In the genomic region with DNA sequence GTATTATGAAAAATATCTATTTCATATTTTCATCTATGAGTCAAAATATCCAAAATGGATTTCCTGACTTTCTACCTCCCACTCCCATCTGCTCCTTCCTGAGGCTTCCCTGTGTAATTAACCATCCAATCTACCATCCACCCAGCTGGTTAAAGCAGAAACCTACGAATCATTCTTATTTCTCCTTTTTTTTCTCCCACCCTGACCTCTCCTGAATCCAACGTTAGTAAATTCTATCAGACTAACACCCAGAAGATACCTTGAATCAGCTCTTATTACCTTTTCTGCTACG, we compare ENCODE assay signal across 26 cellular contexts. TPM values are rescaled to one million over a fixed set of nuclear protein-coding genes. Genes with fewer than 3 reads are reported as not detected.
"Had no signal": no experiment of that assay in that cellular context is flagged by ENCODE, and none has a peak within 500 bp of the region (broad histone marks: within the 10 kb centered on the region; RNA-seq: fewer than 3 reads in every experiment).

No MANE protein-coding gene starts in this region.

- H3K9me3 Mint-ChIP-seq: activated naive CD8-positive, alpha-beta T cell treated with anti-CD3 and anti-CD28 coated beads for 36 hours; dendritic cell treated with granulocyte-macrophage colony-stimulating factor and Interleukin-4, amounts not matched to agents 40 ng/mL and 50 ng/mL, for 4 days; effector memory CD8-positive, alpha-beta T cell; nephron; stimulated activated effector memory CD8-positive, alpha-beta T cell treated with anti-CD3 and anti-CD28 coated beads, Interleukin-12 subunit alpha, Interleukin-12 subunit beta, amount 100 ng/mL, for 72 hours had no signal

- H3K27me3 ChIP-seq: cardiac muscle cell, esophagus muscularis mucosa, gastrocnemius medialis, right lobe of liver, testis, vagina had no signal

- ATAC-seq: effector memory CD8-positive, alpha-beta T cell; gastrocnemius medialis; left ventricle myocardium superior; right lobe of liver; stimulated activated effector memory CD8-positive, alpha-beta T cell treated with anti-CD3 and anti-CD28 coated beads, Interleukin-12 subunit alpha, Interleukin-12 subunit beta, amount 100 ng/mL, for 72 hours; stimulated activated naive CD8-positive, alpha-beta T cell treated with anti-CD3 and anti-CD28 coated beads, Interleukin-15, amount 100 ng/mL, for 72 hours; T-cell; WTC11 had no signal

- H3K4me3 ChIP-seq: cardiac muscle cell, esophagus muscularis mucosa, gastrocnemius medialis, right lobe of liver, skin epidermis, testis, vagina had no signal

- H3K4me1 ChIP-seq: esophagus muscularis mucosa, gastrocnemius medialis, right lobe of liver, testis, vagina had no signal

- H3K4me1 Mint-ChIP-seq: activated naive CD8-positive, alpha-beta T cell treated with anti-CD3 and anti-CD28 coated beads for 36 hours; memory B cell; nephron; stimulated activated effector memory CD8-positive, alpha-beta T cell treated with anti-CD3 and anti-CD28 coated beads, Interleukin-12 subunit alpha, Interleukin-12 subunit beta, amount 100 ng/mL, for 72 hours; stimulated activated naive CD8-positive, alpha-beta T cell treated with anti-CD3 and anti-CD28 coated beads, Interleukin-15, amount 100 ng/mL, for 72 hours; T-cell; WTC11 had no signal

- DNase-seq: activated CD8-positive, alpha-beta memory T cell treated with anti-CD3 and anti-CD28 coated beads for 24 hours; activated CD8-positive, alpha-beta memory T cell treated with anti-CD3 and anti-CD28 coated beads, Interleukin-2, amount 50 U/mL, for 4 hours; activated naive CD4-positive, alpha-beta T cell treated with Interleukin-2 at 50 U/mL for 16 hours; activated naive CD8-positive, alpha-beta T cell treated with anti-CD3 and anti-CD28 coated beads for 36 hours; activated T-cell treated with anti-CD3 and anti-CD28 coated beads, Interleukin-2, amount 50 U/mL, for 48 hours; effector memory CD8-positive, alpha-beta T cell; gastrocnemius medialis; left ventricle myocardium superior; right lobe of liver; stimulated activated CD4-positive, alpha-beta T cell treated with anti-CD3 and anti-CD28 coated beads, Interleukin-2, amount 100 ng/mL, for 24 hours; stimulated activated naive CD8-positive, alpha-beta T cell treated with anti-CD3 and anti-CD28 coated beads, Interleukin-15, amount 100 ng/mL, for 72 hours; T-cell; testis; trophoblast cell had no signal

- H3K36me3 Mint-ChIP-seq: activated naive CD8-positive, alpha-beta T cell treated with anti-CD3 and anti-CD28 coated beads for 36 hours; memory B cell; T-cell; WTC11 had no signal

- H3K27ac ChIP-seq: cardiac muscle cell, esophagus muscularis mucosa, gastrocnemius medialis, right lobe of liver, skin epidermis, testis, vagina had no signal

- H3K27me3 Mint-ChIP-seq: dendritic cell treated with granulocyte-macrophage colony-stimulating factor and Interleukin-4, amounts not matched to agents 40 ng/mL and 50 ng/mL, for 4 days had no signal

- H3K4me3 Mint-ChIP-seq: activated naive CD8-positive, alpha-beta T cell treated with anti-CD3 and anti-CD28 coated beads for 36 hours; dendritic cell treated with granulocyte-macrophage colony-stimulating factor and Interleukin-4, amounts not matched to agents 40 ng/mL and 50 ng/mL, for 4 days; effector memory CD8-positive, alpha-beta T cell; memory B cell; nephron; stimulated activated effector memory CD8-positive, alpha-beta T cell treated with anti-CD3 and anti-CD28 coated beads, Interleukin-12 subunit alpha, Interleukin-12 subunit beta, amount 100 ng/mL, for 72 hours; stimulated activated naive CD8-positive, alpha-beta T cell treated with anti-CD3 and anti-CD28 coated beads, Interleukin-15, amount 100 ng/mL, for 72 hours; T-cell; WTC11 had no signal

- H3K27ac Mint-ChIP-seq: activated naive CD8-positive, alpha-beta T cell treated with anti-CD3 and anti-CD28 coated beads for 36 hours; dendritic cell treated with granulocyte-macrophage colony-stimulating factor and Interleukin-4, amounts not matched to agents 40 ng/mL and 50 ng/mL, for 4 days; effector memory CD8-positive, alpha-beta T cell; memory B cell; nephron; stimulated activated effector memory CD8-positive, alpha-beta T cell treated with anti-CD3 and anti-CD28 coated beads, Interleukin-12 subunit alpha, Interleukin-12 subunit beta, amount 100 ng/mL, for 72 hours; stimulated activated naive CD8-positive, alpha-beta T cell treated with anti-CD3 and anti-CD28 coated beads, Interleukin-15, amount 100 ng/mL, for 72 hours; T-cell; WTC11 had no signal

- H3K36me3 ChIP-seq: cardiac muscle cell, esophagus muscularis mucosa, gastrocnemius medialis, right lobe of liver, vagina had no signal

- H3K9me3 ChIP-seq: esophagus muscularis mucosa, gastrocnemius medialis, right lobe of liver, testis, vagina had no signal

RNA-seq across cellular contexts. Expression of gene LIPF, which starts 3.7 kb away (rescaled TPM):
- total RNA-seq: activated naive CD8-positive, alpha-beta T cell treated with anti-CD3 and anti-CD28 coated beads for 36 hours; cardiac muscle cell; chondrocyte; esophagus muscularis mucosa; left ventricle myocardium superior; mononuclear cell; right lobe of liver; T-cell; vagina; WTC11 had no signal
- polyA plus RNA-seq: cardiac muscle cell had no signal

RNA-seq across cellular contexts. Expression of gene LIPK, which starts 45.5 kb away (rescaled TPM):
- total RNA-seq: activated naive CD8-positive, alpha-beta T cell treated with anti-CD3 and anti-CD28 coated beads for 36 hours; cardiac muscle cell; chondrocyte; esophagus muscularis mucosa; gastrocnemius medialis; left ventricle myocardium superior; mononuclear cell; myocyte; right lobe of liver; T-cell; testis; vagina; WTC11 had no signal
- polyA plus RNA-seq: cardiac muscle cell had no signal
